ENCODE assay signal across 24 cellular contexts in genomic region chr10:4623200-4623599, GRCh38.
DNase-seq lines count a peak whose midpoint lies in the region; ATAC-seq and TF ChIP-seq lines count a peak whose summit lies in the region.
"Had no signal": no experiment of that assay in that cellular context is flagged by ENCODE, and none has a peak within 500 bp of the region (broad histone marks: within the 10 kb centered on the region; RNA-seq: fewer than 3 reads in every experiment).

No MANE protein-coding gene starts in this region.

- H3K9me2 ChIP-seq in neural cell (ENCODE audit: insufficient read depth, low read length) (no peaks in the 10 kb centered on the region), PC-3 (replicated peaks; ENCODE audit: low read length) (no peaks in the 10 kb centered on the region)
- H3K9me2 ChIP-seq: SK-N-SH had no signal

- H3K9me3 ChIP-seq in neural cell (ENCODE audit: low read length), result no peaks in the 10 kb centered on the region
- H3K9me3 ChIP-seq in aorta (ENCODE audit: control insufficient read depth, low read length), result no peaks in the 10 kb centered on the region
- H3K9me3 ChIP-seq in PC-3 (ENCODE audit: low read length), result no peaks in the 10 kb centered on the region
- H3K9me3 ChIP-seq: SK-N-SH had no signal

- H3F3A ChIP-seq in neural cell (ENCODE audit: insufficient read depth, low read length, poor library complexity, severe bottlenecking) (no peaks in the 10 kb centered on the region), PC-3 (ENCODE audit: low read length, unreplicated experiment) (no peaks in the 10 kb centered on the region)

- H3K4me2 ChIP-seq in neural cell (ENCODE audit: low read length) (peak overlapping the region; percentile 21), PC-3 (ENCODE audit: low read length) (no peak overlapping the region)
- H3K4me2 ChIP-seq: SK-N-SH had no signal

- no peaks in the 10 kb centered on the region for H3K27me3 ChIP-seq in neural cell (ENCODE audit: insufficient read depth, low read depth, low read length)
- H3K27me3 ChIP-seq in aorta (ENCODE audit: control insufficient read depth in 1 of 2, insufficient read depth in 2 of 2, low read length in 1 of 2), result no peaks in the 10 kb centered on the region
- no peaks in the 10 kb centered on the region for H3K27me3 ChIP-seq in PC-3 (ENCODE audit: low read length)
- H3K27me3 ChIP-seq: breast epithelium, heart right ventricle, tibial nerve had no signal

- no peak for TF ChIP-seq EP300 in neural cell (conservative IDR thresholded peaks at IDR 0.05; ENCODE audit: poor library complexity, severe bottlenecking)

- no peaks in the 10 kb centered on the region for H3K36me3 ChIP-seq in neural cell (ENCODE audit: insufficient read depth, low read length)
- H3K36me3 ChIP-seq in aorta (ENCODE audit: control insufficient read depth in 1 of 2, insufficient read depth in 2 of 2, low read length in 1 of 2), result no peaks in the 10 kb centered on the region
- H3K36me3 ChIP-seq in PC-3 (ENCODE audit: low read depth, low read length), result no peaks in the 10 kb centered on the region
- H3K36me3 ChIP-seq: breast epithelium, heart right ventricle, tibial nerve had no signal

- BruUV-seq in PC-3 (replicated peaks; lab: Mats Ljungman, UMichigan), result no TSS peak

- DNase-seq in NOMO-1 (lab: John Stamatoyannopoulos, UW; ENCODE audit: unreplicated experiment in 2 of 2), result peak; percentile 11 to 61
- DNase-seq in globus pallidus (ENCODE audit: low spot score), result no peak
- DNase-seq in aorta, result no peak
- no peak for DNase-seq in PC-3
- DNase-seq: activated CD4-positive, alpha-beta T cell treated with anti-CD3 and anti-CD28 coated beads for 4 hours; activated naive CD4-positive, alpha-beta T cell treated with Interleukin-2 at 50 U/mL for 16 hours; activated T-cell treated with anti-CD3 and anti-CD28 coated beads, Interleukin-2, amount 50 U/mL, for 72 hours; amniotic stem cell; C1 segment of cervical spinal cord; Calu3; effector CD8-positive, alpha-beta T cell; heart right ventricle; HFFc6; mammary epithelial cell; NCI-H1417 treated with DMSO at 0.1 percent for 48 hours; SK-N-SH; stimulated activated CD8-positive, alpha-beta memory T cell treated with anti-CD3 and anti-CD28 coated beads, Interleukin-4, amount 100 ng/mL, for 48 hours; T-helper 2 cell had no signal

- H4K20me1 ChIP-seq in neural cell (ENCODE audit: insufficient read depth), result no peaks in the 10 kb centered on the region
- H4K20me1 ChIP-seq in PC-3 (ENCODE audit: low read length), result no peaks in the 10 kb centered on the region

- intact Hi-C loops in aorta (cut with DNase I), result no loop called here
- intact Hi-C loops in PC-3 (cut with micrococcal nuclease), result no loop called here

- WGBS in aorta, 2 donors, result 93 to 95% methylated on average over 7 of the region's 7 CpGs

- peak overlapping the region; percentile 30 for H3K9ac ChIP-seq in neural cell (ENCODE audit: low read length)
- no peak overlapping the region for H3K9ac ChIP-seq in PC-3 (ENCODE audit: low read length)
- H3K9ac ChIP-seq: SK-N-SH had no signal

- POLR2A ChIA-PET in PC-3 (lab: Charles Lee; ENCODE audit: unreplicated experiment), result no interaction called here

- peak; percentile 79 for ATAC-seq in GM18867 (IDR thresholded peaks at IDR 0.05; ENCODE audit: unreplicated experiment)
- peak; percentile 50 for ATAC-seq in HG02973 (IDR thresholded peaks at IDR 0.05; ENCODE audit: unreplicated experiment)
- ATAC-seq in GM21447 (IDR thresholded peaks at IDR 0.05; ENCODE audit: unreplicated experiment), result no peak
- ATAC-seq in aorta (ENCODE audit: low FRiP score), result no peak
- no peak for ATAC-seq in PC-3
- ATAC-seq: activated T-cell treated with anti-CD3 and anti-CD28 coated beads, Interleukin-2, amount 50 U/mL, for 72 hours; heart right ventricle had no signal

- no peak for TF ChIP-seq RAD21 in neural cell (conservative IDR thresholded peaks at IDR 0.05)

- H3K4me1 ChIP-seq in aorta (ENCODE audit: control insufficient read depth in 1 of 2, insufficient read depth in 2 of 2, low read length in 2 of 2), result no peaks in the 10 kb centered on the region
- no peaks in the 10 kb centered on the region for H3K4me1 ChIP-seq in PC-3 (ENCODE audit: insufficient read depth, low read length)
- H3K4me1 ChIP-seq: breast epithelium, heart right ventricle, tibial nerve had no signal

- no peaks in the 10 kb centered on the region for H3K79me2 ChIP-seq in neural cell (replicated peaks; ENCODE audit: insufficient read depth, low read length)
- H3K79me2 ChIP-seq in PC-3 (ENCODE audit: low read length), result no peaks in the 10 kb centered on the region

- TF ChIP-seq CTCF in neural cell (IDR thresholded peaks at IDR 0.05; ENCODE audit: poor library complexity, severe bottlenecking) (no peak), PC-3 (conservative IDR thresholded peaks at IDR 0.05; ENCODE audit: low read depth, low read length) (no peak)

- H2AFZ ChIP-seq in neural cell (ENCODE audit: low read depth, low read length) (no peak overlapping the region), PC-3 (ENCODE audit: low read length) (no peak overlapping the region)

- H3K4me3 ChIP-seq in neural cell (ENCODE audit: low read length) (no peak overlapping the region), aorta (ENCODE audit: low read length in 2 of 2) (no peak overlapping the region), PC-3 (ENCODE audit: low read length) (no peak overlapping the region)
- H3K4me3 ChIP-seq: breast epithelium, heart right ventricle, tibial nerve had no signal

- peak overlapping the region; percentile 80 for H3K27ac ChIP-seq in neural cell (ENCODE audit: low read length)
- H3K27ac ChIP-seq in aorta (ENCODE audit: low read depth in 1 of 2, low read length in 2 of 2), result no peak overlapping the region
- H3K27ac ChIP-seq in PC-3 (ENCODE audit: low read length), result no peak overlapping the region
- H3K27ac ChIP-seq: breast epithelium, heart right ventricle, tibial nerve had no signal

- CTCF ChIA-PET in PC-3 (lab: Charles Lee), result no interaction called here

TF ChIP-seq in neural cell, 6 proteins besides CTCF, POLR2A, EP300 and RAD21:
- TF ChIP-seq TAF1 (IDR thresholded peaks at IDR 0.05; ENCODE audit: low read depth) (no peak), SMC3 (conservative IDR thresholded peaks at IDR 0.05; ENCODE audit: poor library complexity) (no peak), EZH2 (IDR thresholded peaks at IDR 0.05; ENCODE audit: borderline replicate concordance, insufficient read depth, low read length, poor library complexity, severe bottlenecking) (no peak), POLR2AphosphoS5 (IDR thresholded peaks at IDR 0.05) (no peak), REST (IDR thresholded peaks at IDR 0.05; ENCODE audit: borderline replicate concordance) (no peak), MXI1 (conservative IDR thresholded peaks at IDR 0.05; ENCODE audit: poor library complexity, severe bottlenecking) (no peak)

Comparison
In these comparisons a context has a peak if more than half of its experiments do, and no peak if none do; other contexts are left out.
1. ATAC-seq: peak in GM18867 (single experiment) and HG02973 (single experiment); none in GM21447 (single experiment), aorta (single experiment) and PC-3 (single experiment).
2. DNase-seq: peak in NOMO-1 (2 of 2); none in globus pallidus (single experiment), aorta (0 of 2) and PC-3 (single experiment).